Comparison of ENCODE assay signal across 20 cellular contexts in the genomic region with DNA sequence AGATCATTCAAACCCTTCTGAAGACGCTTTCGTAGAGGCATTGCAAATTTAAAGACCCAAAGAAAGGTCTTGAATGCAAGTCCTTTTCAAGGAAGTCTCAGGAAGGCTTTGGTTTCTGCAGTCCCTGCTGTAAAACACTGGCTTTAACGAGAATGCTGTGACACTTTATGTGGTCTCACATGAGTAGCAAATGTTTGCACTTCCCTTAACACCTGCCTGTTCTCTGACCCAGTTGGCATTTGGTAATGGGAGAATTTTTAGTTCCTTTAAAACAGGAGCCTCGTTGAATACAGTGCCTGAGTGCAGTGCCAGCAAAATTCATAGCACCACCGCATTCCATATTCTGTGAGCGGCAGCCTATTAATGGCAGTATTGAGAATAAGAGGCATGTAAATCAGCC.
A peak's percentile ranks its signal among the peaks of the same experiment; 100 is the strongest.
DNase-seq lines count a peak whose midpoint lies in the region; ATAC-seq and TF ChIP-seq lines count a peak whose summit lies in the region.
"Had no signal": no experiment of that assay in that cellular context is flagged by ENCODE, and none has a peak within 500 bp of the region (broad histone marks: within the 10 kb centered on the region; RNA-seq: fewer than 3 reads in every experiment).

No MANE protein-coding gene starts in this region.

- intact Hi-C loops in mucosa of descending colon (cut with DNase I, micrococcal nuclease): no loop called here

- H3K36me3 ChIP-seq in mucosa of descending colon (ENCODE audit: low read depth): no peaks in the 10 kb centered on the region
- H3K36me3 ChIP-seq: BLaER1 had no signal

- no peak overlapping the region for H3K4me3 ChIP-seq in mucosa of descending colon
- H3K4me3 ChIP-seq: A549, BLaER1 had no signal

- no peak overlapping the region for H3K27ac Mint-ChIP-seq in HFFc6
- H3K27ac Mint-ChIP-seq: CD8-positive, alpha-beta T cell had no signal

- H3K4me1 ChIP-seq in mucosa of descending colon (ENCODE audit: low read depth): no peaks in the 10 kb centered on the region
- H3K4me1 ChIP-seq: A549, BLaER1 had no signal

- ATAC-seq in mucosa of descending colon (peak; percentile 79), HG03039 (IDR thresholded peaks at IDR 0.05; ENCODE audit: unreplicated experiment) (no peak)
- ATAC-seq: A549; CD8-positive, alpha-beta T cell had no signal

- H3K9me3 Mint-ChIP-seq in HFFc6: peaks cover 12% of the 10 kb centered on the region

- no peaks in the 10 kb centered on the region for H3K36me3 Mint-ChIP-seq in HFFc6 (ENCODE audit: low read depth)
- H3K36me3 Mint-ChIP-seq: CD8-positive, alpha-beta T cell had no signal

- no peaks in the 10 kb centered on the region for H3K27me3 Mint-ChIP-seq in HFFc6 (ENCODE audit: insufficient read depth)

- no peak overlapping the region for H3K4me3 Mint-ChIP-seq in HFFc6
- H3K4me3 Mint-ChIP-seq: CD8-positive, alpha-beta T cell had no signal

- peak; percentile 7 to 53 for DNase-seq in NCI-H2081 (lab: John Stamatoyannopoulos, UW)
- no peak for DNase-seq in NCI-H2081 treated with DMSO at 0.1 percent for 48 hours (lab: John Stamatoyannopoulos, UW)
- DNase-seq in NCI-H2029 (lab: John Stamatoyannopoulos, UW): peak; percentile 16
- peak; percentile 28 for DNase-seq in NCI-H69 (lab: John Stamatoyannopoulos, UW)
- peak in 1 of 3 donors; percentile 3 for DNase-seq in mucosa of descending colon
- no peak for DNase-seq in C1 segment of cervical spinal cord (lab: John Stamatoyannopoulos, UW)
- no peak for DNase-seq in HFFc6
- DNase-seq: Calu3; CD8-positive, alpha-beta T cell; KG1; MV-4-11; NCI-H1930; NCI-H526; OCI-M1; Right ventricle myocardium superior; SW 1271; T-helper 2 cell had no signal

- TF ChIP-seq CTCF in mucosa of descending colon (IDR thresholded peaks at IDR 0.05) (no peak), HFFc6 (IDR thresholded peaks at IDR 0.05) (no peak)

- no peaks in the 10 kb centered on the region for H3K4me1 Mint-ChIP-seq in HFFc6 (ENCODE audit: low read depth)

- H3K9me3 ChIP-seq in mucosa of descending colon: no peaks in the 10 kb centered on the region
- H3K9me3 ChIP-seq: A549, BLaER1 had no signal

Comparison
In these comparisons a context has a peak if more than half of its experiments do, and no peak if none do; other contexts are left out.
1. DNase-seq: peak in NCI-H2081 (2 of 2), NCI-H2029 (single experiment) and NCI-H69 (single experiment); none in NCI-H2081 treated with DMSO at 0.1 percent for 48 hours (single experiment), C1 segment of cervical spinal cord (0 of 14) and HFFc6 (single experiment).